ENCODE assay signal across 8 cellular contexts in genomic region chr11:63682045-63682915, GRCh38. TPM values are rescaled to one million over a fixed set of nuclear protein-coding genes. Genes with fewer than 3 reads are reported as not detected.
DNase-seq lines count a peak whose midpoint lies in the region; TF ChIP-seq lines count a peak whose summit lies in the region.

No MANE protein-coding gene starts in this region.

- no peaks in the 10 kb centered on the region; the same call in 1 of the 2 replicates for H3K36me3 ChIP-seq in SJSA1
- no peaks in the 10 kb centered on the region for H3K36me3 ChIP-seq in duodenal mucosa (ENCODE audit: control insufficient read depth in 1 of 2, insufficient read depth in 2 of 2, low read length in 2 of 2)

- H3K4me1 ChIP-seq in SJSA1 (replicated peaks) (peaks cover 13% of the 10 kb centered on the region), duodenal mucosa (ENCODE audit: control insufficient read depth in 1 of 2, insufficient read depth in 2 of 2, low read length in 2 of 2) (peaks cover 17 to 20% of the 10 kb centered on the region in 2 donors)

- H3K27ac ChIP-seq in HL-60 (replicated peaks) (peak overlapping the region; percentile 95), SJSA1 (no peak overlapping the region), duodenal mucosa (ENCODE audit: low read depth, low read length) (peak overlapping the region; percentile 81), substantia nigra (ENCODE audit: low read depth, low read length, poor library complexity, severe bottlenecking) (peak overlapping the region; percentile 98)

- H3K27me3 ChIP-seq in HL-60 (ENCODE audit: insufficient read depth, poor library complexity, severe bottlenecking) (no peaks in the 10 kb centered on the region), SJSA1 (replicated peaks) (no peaks in the 10 kb centered on the region), duodenal mucosa (ENCODE audit: control insufficient read depth in 1 of 2, insufficient read depth in 2 of 2, low read length in 2 of 2) (no peaks in the 10 kb centered on the region)

- H3K4me3 ChIP-seq in HL-60 (replicated peaks; ENCODE audit: insufficient read depth, low read length) (peak overlapping the region; percentile 90), SJSA1 (peak overlapping the region; percentile 67), duodenal mucosa (ENCODE audit: low read depth in 1 of 2, low read length in 2 of 2) (peak overlapping the region; percentile 92)

- DNase-seq in DMS 273 (lab: John Stamatoyannopoulos, UW; ENCODE audit: unreplicated experiment) (peak; percentile 49), DMS 273 treated with DMSO at 0.1 percent for 48 hours (lab: John Stamatoyannopoulos, UW) (no peak), HL-60 (ENCODE audit: low read depth in 1 of 2, low spot score in 1 of 2) (peak in 1 of 2 experiments; percentile 21), SJSA1 (ENCODE audit: low read depth in 1 of 2, low spot score in 2 of 2) (peak in 1 of 2 experiments; percentile 53), medulla oblongata (ENCODE audit: extremely low spot score) (peak; percentile 71), substantia nigra (lab: John Stamatoyannopoulos, UW) (peak in 39 of 49 donors; percentile 9 to 70 (median 33))
- DNase-seq in activated effector memory CD4-positive, alpha-beta T cell treated with Interleukin-2 at 50 U/mL for 16 hours: no peak

- peak overlapping the region; percentile 68 to 94 for H3K9ac ChIP-seq in duodenal mucosa (ENCODE audit: low read depth in 1 of 2, low read length in 2 of 2)

- TF ChIP-seq CTCF in HL-60 (IDR thresholded peaks at IDR 0.05; ENCODE audit: insufficient read depth, low read length): no peak

- H3K9me3 ChIP-seq in SJSA1 (replicated peaks) (no peaks in the 10 kb centered on the region), duodenal mucosa (ENCODE audit: control insufficient read depth in 1 of 2, low read length in 2 of 2) (no peaks in the 10 kb centered on the region)

RNA-seq across cellular contexts. Expression of gene RTN3, which starts 1.0 kb away (rescaled TPM):
- total RNA-seq in SJSA1 (2014; rRNA removed; shearing (Covaris generic)): 71.7 and 93.9 TPM in 2 replicates

RNA-seq across cellular contexts. Expression of gene ATL3, which starts 11.1 kb away (rescaled TPM):
- 105 and 183 TPM in 2 replicates for total RNA-seq in SJSA1 (2014; rRNA removed; shearing (Covaris generic))

Comparison
In these comparisons a context has a peak if more than half of its experiments do, and no peak if none do; other contexts are left out.
1. DNase-seq: peak in DMS 273 (single experiment), medulla oblongata (single experiment) and substantia nigra (39 of 49); none in DMS 273 treated with DMSO at 0.1 percent for 48 hours (single experiment) and activated effector memory CD4-positive, alpha-beta T cell treated with Interleukin-2 at 50 U/mL for 16 hours (single experiment).
2. Peak in every context shown above with its lines, with median percentiles within 50 percentile points of each other: H3K4me3 ChIP-seq.